ENCODE assay signal across 1 cellular context in genomic region chrX:45505214-45505613, GRCh38.
TF ChIP-seq lines count a peak whose summit lies in the region.

No MANE protein-coding gene starts in this region.

TF ChIP-seq in GM23338, 12 proteins besides CTCF, POLR2A, EP300 and RAD21 (continued from another document):
- no peak for TF ChIP-seq ZNF462 (CRISPR knock-in tag; IDR thresholded peaks at IDR 0.05)
- no peak for TF ChIP-seq ZNF114 (CRISPR knock-in tag; IDR thresholded peaks at IDR 0.05)
- no peak for TF ChIP-seq CREB1 (CRISPR knock-in tag; IDR thresholded peaks at IDR 0.05; ENCODE audit: low read depth)
- no peak for TF ChIP-seq POLR2AphosphoS5 (IDR thresholded peaks at IDR 0.05; ENCODE audit: low read depth)
- no peak for TF ChIP-seq ZNF331 (CRISPR knock-in tag; IDR thresholded peaks at IDR 0.05; ENCODE audit: low read depth)
- TF ChIP-seq STAT1 (IDR thresholded peaks at IDR 0.05; ENCODE audit: unreplicated experiment): no peak
